Comparison of ENCODE assay signal across 19 cellular contexts in genomic region chr16:389317-389716, GRCh38. TPM values are rescaled to one million over a fixed set of nuclear protein-coding genes. Genes with fewer than 3 reads are reported as not detected.
DNase-seq lines count a peak whose midpoint lies in the region; ATAC-seq and TF ChIP-seq lines count a peak whose summit lies in the region.
"Had no signal": no experiment of that assay in that cellular context is flagged by ENCODE, and none has a peak within 500 bp of the region (broad histone marks: within the 10 kb centered on the region; RNA-seq: fewer than 3 reads in every experiment).

No MANE protein-coding gene starts in this region.

- H3K36me3 ChIP-seq in IMR-90 (ENCODE audit: control insufficient read depth, insufficient read depth, low read length) (no peaks in the 10 kb centered on the region), rectal smooth muscle tissue (ENCODE audit: control insufficient read depth, insufficient read depth, low read length) (no peaks in the 10 kb centered on the region)
- H3K36me3 ChIP-seq: ascending aorta, pancreas, vagina had no signal

- H3K79me1 ChIP-seq in IMR-90 (ENCODE audit: low read depth in 1 of 2, low read length in 2 of 2), result no peaks in the 10 kb centered on the region

- no peak overlapping the region for H3K18ac ChIP-seq in IMR-90 (ENCODE audit: low read depth, low read length)

- H2AK5ac ChIP-seq in IMR-90 (ENCODE audit: low read depth, low read length), result no peak overlapping the region; the same call in 1 of the 2 replicates

- H3K4me1 Mint-ChIP-seq in central memory CD8-positive, alpha-beta T cell, result peaks cover 13% of the 10 kb centered on the region

- TF ChIP-seq CTCF in IMR-90 (conservative IDR thresholded peaks at IDR 0.05; ENCODE audit: low read depth, low read length), result no peak

- no peak for DNase-seq in IMR-90
- DNase-seq in central memory CD8-positive, alpha-beta T cell (ENCODE audit: low spot score in 2 of 2), result no peak
- no peak for DNase-seq in NCI-H345 (lab: John Stamatoyannopoulos, UW)
- DNase-seq in NOMO-1 (lab: John Stamatoyannopoulos, UW; ENCODE audit: unreplicated experiment in 2 of 2), result no peak
- DNase-seq: activated CD4-positive, alpha-beta T cell treated with anti-CD3 and anti-CD28 coated beads, Interleukin-2, amount 50 U/mL, for 1 hour; dorsolateral prefrontal cortex; EL; head of caudate nucleus; left colon; naive thymus-derived CD8-positive, alpha-beta T cell; NCI-H2081 treated with DMSO at 0.1 percent for 48 hours; pancreas had no signal

- no peak overlapping the region for H3K4me3 Mint-ChIP-seq in central memory CD8-positive, alpha-beta T cell
- H3K4me3 Mint-ChIP-seq: activated naive CD8-positive, alpha-beta T cell; CD14-positive monocyte; naive thymus-derived CD8-positive, alpha-beta T cell had no signal

- H3K4me3 ChIP-seq in IMR-90 (ENCODE audit: insufficient read depth, low read depth, low read length) (no peak overlapping the region), rectal smooth muscle tissue (ENCODE audit: low read length) (no peak overlapping the region)
- H3K4me3 ChIP-seq: ascending aorta, pancreas, vagina had no signal

- H3K56ac ChIP-seq in IMR-90 (ENCODE audit: extremely low read depth, insufficient read depth, low read length), result no peak overlapping the region

- 97% methylated on average over 6 of the region's 8 CpGs; no CpG with 5 or more reads in 1 of the 2 experiments for WGBS in IMR-90 (ENCODE audit: extremely low coverage in 2 of 2, insufficient read length in 1 of 2), 2 experiments

- peaks cover 7% of the 10 kb centered on the region for H3K36me3 Mint-ChIP-seq in central memory CD8-positive, alpha-beta T cell (ENCODE audit: insufficient read depth)

- H3K9me3 ChIP-seq in IMR-90 (ENCODE audit: control insufficient read depth, insufficient read depth, low read length), result peaks cover 3% of the 10 kb centered on the region
- H3K9me3 ChIP-seq: ascending aorta, pancreas, vagina had no signal

- H2BK15ac ChIP-seq in IMR-90 (ENCODE audit: low read depth, low read length), result no peak overlapping the region

- H4K20me1 ChIP-seq in IMR-90 (ENCODE audit: insufficient read depth, low read length), result no peaks in the 10 kb centered on the region

- peaks cover 3% of the 10 kb centered on the region; the same call in 1 of the 2 replicates for H3K4me1 ChIP-seq in IMR-90 (ENCODE audit: control insufficient read depth, insufficient read depth, low read length)
- H3K4me1 ChIP-seq in rectal smooth muscle tissue (ENCODE audit: control insufficient read depth, insufficient read depth, low read length), result peaks cover 5% of the 10 kb centered on the region
- H3K4me1 ChIP-seq: ascending aorta, vagina had no signal

- no TSS peak for BruUV-seq in IMR-90 (replicated peaks; lab: Mats Ljungman, UMichigan)

- H2BK5ac ChIP-seq in IMR-90 (ENCODE audit: low read depth, low read length, poor library complexity, severe bottlenecking), result no peak overlapping the region

- intact Hi-C loops in IMR-90 (cut with micrococcal nuclease), result no loop called here

- H2BK120ac ChIP-seq in IMR-90 (ENCODE audit: low read depth, low read length), result no peak overlapping the region

- H3K9ac ChIP-seq in IMR-90 (ENCODE audit: low read depth, low read length), result no peak overlapping the region
- H3K9ac ChIP-seq in rectal smooth muscle tissue (ENCODE audit: low read length), result no peak overlapping the region

- H4K8ac ChIP-seq in IMR-90 (ENCODE audit: low read depth in 2 of 2, low read length in 2 of 2), result no peak overlapping the region

- no peak for ATAC-seq in IMR-90 (ENCODE audit: low read depth)
- no peak for ATAC-seq in central memory CD8-positive, alpha-beta T cell (replicated peaks; ENCODE audit: extremely low read depth, poor library complexity, severe bottlenecking)
- ATAC-seq: left colon; naive thymus-derived CD8-positive, alpha-beta T cell; pancreas had no signal

- H2AK9ac ChIP-seq in IMR-90 (replicated peaks; ENCODE audit: low read depth, low read length, poor library complexity), result peak overlapping the region; percentile 55

- TF ChIP-seq RAD21 in IMR-90 (IDR thresholded peaks at IDR 0.05; ENCODE audit: low read length), result no peak

- dilution Hi-C loops in IMR-90 (cut with HindIII; ENCODE audit: low sequenced_read_pairs, unreplicated experiment), result no loop called here

- no peak overlapping the region for H3K4ac ChIP-seq in IMR-90 (ENCODE audit: low read depth, low read length)

- no peak overlapping the region for H4K91ac ChIP-seq in IMR-90 (ENCODE audit: insufficient read depth, low read depth, low read length)

- no peaks in the 10 kb centered on the region for H3K9me3 Mint-ChIP-seq in central memory CD8-positive, alpha-beta T cell
- H3K9me3 Mint-ChIP-seq: activated T-helper 2 cell treated with anti-CD3 and anti-CD28 coated beads, Interferon-gamma antibody, Interleukin-2, Interleukin-4, amounts not matched to agents 10 μg/mL and 5 μg/mL and 100 μg/mL, durations not matched to agents 14 hours and 24 hours and 36 hours; mesothelial cell of epicardium had no signal

- in situ Hi-C loops in IMR-90 (cut with MboI; ENCODE audit: low sequenced_read_pairs), result no loop called here

- H2BK20ac ChIP-seq in IMR-90 (ENCODE audit: low read depth, low read length), result no peak overlapping the region

- H2AFZ ChIP-seq in IMR-90 (replicated peaks; ENCODE audit: low read length, poor library complexity), result peak overlapping the region; percentile 21

- peak overlapping the region; percentile 38 for H3K27ac Mint-ChIP-seq in central memory CD8-positive, alpha-beta T cell (ENCODE audit: low read depth)
- H3K27ac Mint-ChIP-seq: activated naive CD8-positive, alpha-beta T cell; activated T-helper 2 cell treated with anti-CD3 and anti-CD28 coated beads, Interferon-gamma antibody, Interleukin-2, Interleukin-4, amounts not matched to agents 10 μg/mL and 5 μg/mL and 100 μg/mL, durations not matched to agents 14 hours and 24 hours and 36 hours had no signal

- H3K27me3 ChIP-seq in IMR-90 (ENCODE audit: control insufficient read depth, insufficient read depth, low read length) (no peaks in the 10 kb centered on the region), rectal smooth muscle tissue (ENCODE audit: control insufficient read depth, insufficient read depth, low read length) (no peaks in the 10 kb centered on the region)
- H3K27me3 ChIP-seq: ascending aorta, dorsolateral prefrontal cortex, pancreas, vagina had no signal

- H3K14ac ChIP-seq in IMR-90 (replicated peaks; ENCODE audit: low read depth, low read length), result no peak overlapping the region

- H3K27me3 Mint-ChIP-seq in central memory CD8-positive, alpha-beta T cell, result no peaks in the 10 kb centered on the region
- H3K27me3 Mint-ChIP-seq: activated naive CD8-positive, alpha-beta T cell; naive thymus-derived CD8-positive, alpha-beta T cell had no signal

- H3K9me1 ChIP-seq in IMR-90 (ENCODE audit: insufficient read depth, low read length), result 0 out of 2 replicates have a peak, but pooled peaks cover 3% of the 10 kb centered on the region

- H3K27ac ChIP-seq in IMR-90 (ENCODE audit: insufficient read depth, low read length) (no peak overlapping the region), rectal smooth muscle tissue (ENCODE audit: low read depth, low read length) (peak overlapping the region; percentile 10)
- H3K27ac ChIP-seq: ascending aorta, pancreas, vagina had no signal

- no peak overlapping the region for H3K23ac ChIP-seq in IMR-90 (ENCODE audit: low read depth, low read length)

- CTCF ChIA-PET in IMR-90 (lab: Yijun Ruan, JAX), result no interaction called here

- TF ChIP-seq POLR2A in IMR-90 (IDR thresholded peaks at IDR 0.05; ENCODE audit: low read depth, low read length), result no peak

- no peak overlapping the region for H3K4me2 ChIP-seq in IMR-90 (ENCODE audit: low read depth, low read length)

- no peak overlapping the region for H4K5ac ChIP-seq in IMR-90 (ENCODE audit: low read depth, low read length)

- POLR2A ChIA-PET in IMR-90 (lab: Charles Lee; ENCODE audit: unreplicated experiment), result no interaction called here

TF ChIP-seq in IMR-90, 13 proteins besides CTCF, POLR2A, EP300 and RAD21 (continues in another document):
- TF ChIP-seq RCOR1 (IDR thresholded peaks at IDR 0.05; ENCODE audit: insufficient replicate concordance, low read length) (no peak), MAFK (IDR thresholded peaks at IDR 0.05; ENCODE audit: low read depth, low read length) (no peak), BHLHE40 (IDR thresholded peaks at IDR 0.05; ENCODE audit: low read depth, low read length) (no peak), CHD1 (IDR thresholded peaks at IDR 0.05; ENCODE audit: low read depth, low read length) (no peak), CEBPB (IDR thresholded peaks at IDR 0.05; ENCODE audit: low read depth, low read length) (no peak), SMC3 (IDR thresholded peaks at IDR 0.05; ENCODE audit: low read depth, low read length) (no peak), RFX5 (IDR thresholded peaks at IDR 0.05; ENCODE audit: low read depth, low read length) (no peak)

RNA-seq across cellular contexts. Expression of gene PGAP6, which starts 7.5 kb away (rescaled TPM):
- 49.1 and 56.1 TPM in 2 replicates for total RNA-seq in IMR-90 (2012; rRNA removed)
- 124 and 125 TPM in 2 replicates for polyA plus RNA-seq in IMR-90 (2012; rRNA removed)
- 60.8 and 173 TPM in 2 replicates for polyA plus RNA-seq in IMR-90 (2012; cell fraction: cytosol; rRNA removed)
- polyA plus RNA-seq in IMR-90 (2012; cell fraction: nucleus; rRNA removed; ENCODE audit: low replicate concordance), result 138 and 443 TPM in 2 replicates

RNA-seq across cellular contexts. Expression of gene NME4, which starts 7.7 kb away (rescaled TPM):
- 123 and 124 TPM in 2 replicates for total RNA-seq in IMR-90 (2012; rRNA removed)
- 288 and 406 TPM in 2 replicates for polyA plus RNA-seq in IMR-90 (2012; rRNA removed)
- polyA plus RNA-seq in IMR-90 (2012; cell fraction: cytosol; rRNA removed), result 464 and 725 TPM in 2 replicates
- 233 and 407 TPM in 2 replicates for polyA plus RNA-seq in IMR-90 (2012; cell fraction: nucleus; rRNA removed; ENCODE audit: low replicate concordance)

RNA-seq across cellular contexts. Expression of gene DECR2, which starts 12.4 kb away (rescaled TPM):
- total RNA-seq in IMR-90 (2012; rRNA removed), result 3.9 TPM in 2 replicates
- polyA plus RNA-seq in IMR-90 (2012; rRNA removed), result 26.7 and 29.6 TPM in 2 replicates
- polyA plus RNA-seq in IMR-90 (2012; cell fraction: cytosol; rRNA removed), result 14.9 and 32.6 TPM in 2 replicates
- 68.9 and 165 TPM in 2 replicates for polyA plus RNA-seq in IMR-90 (2012; cell fraction: nucleus; rRNA removed; ENCODE audit: low replicate concordance)

RNA-seq across cellular contexts. Expression of gene MRPL28, which starts 19.0 kb away (rescaled TPM):
- total RNA-seq in IMR-90 (2012; rRNA removed), result 104 and 106 TPM in 2 replicates
- polyA plus RNA-seq in IMR-90 (2012; rRNA removed), result 181 and 255 TPM in 2 replicates
- 224 and 350 TPM in 2 replicates for polyA plus RNA-seq in IMR-90 (2012; cell fraction: cytosol; rRNA removed)
- 81.5 and 129 TPM in 2 replicates for polyA plus RNA-seq in IMR-90 (2012; cell fraction: nucleus; rRNA removed; ENCODE audit: low replicate concordance)

RNA-seq across cellular contexts. Expression of gene RAB11FIP3, which starts 36.1 kb away (rescaled TPM):
- 7.5 TPM in 2 replicates for total RNA-seq in IMR-90 (2012; rRNA removed)
- 19.9 and 22.5 TPM in 2 replicates for polyA plus RNA-seq in IMR-90 (2012; rRNA removed)
- 13.1 and 22.7 TPM in 2 replicates for polyA plus RNA-seq in IMR-90 (2012; cell fraction: cytosol; rRNA removed)
- 45.9 and 63.2 TPM in 2 replicates for polyA plus RNA-seq in IMR-90 (2012; cell fraction: nucleus; rRNA removed; ENCODE audit: low replicate concordance)
